Comparison of ENCODE assay signal across 1 cellular context in the genomic region with DNA sequence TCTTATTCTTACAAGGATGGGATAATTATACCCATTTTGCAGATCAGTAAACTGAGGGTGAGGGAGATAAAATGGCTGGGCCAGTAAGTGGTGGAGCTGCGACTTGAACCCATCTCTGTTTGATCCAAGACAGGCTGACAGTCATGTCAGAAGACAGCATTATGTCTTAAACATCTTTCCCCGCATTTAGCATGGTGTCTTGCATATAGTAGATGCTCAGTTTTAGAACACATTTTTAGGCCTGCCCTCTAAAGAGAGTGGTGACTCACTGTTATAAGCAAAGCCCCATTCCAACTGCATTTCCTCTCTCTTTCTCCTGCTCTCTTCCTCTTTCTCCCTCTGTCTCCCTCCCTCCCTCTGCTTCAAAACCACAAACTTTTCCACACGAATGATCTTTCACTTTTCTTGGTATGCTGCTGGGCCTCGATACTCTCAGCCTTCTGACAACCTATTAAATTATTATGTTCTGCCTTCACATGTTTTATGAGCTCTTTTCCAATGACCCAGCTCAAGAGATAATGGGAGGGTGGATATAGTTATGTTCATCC.
TF ChIP-seq lines count a peak whose summit lies in the region.

No MANE protein-coding gene starts in this region.

TF ChIP-seq in K562, 482 proteins besides CTCF, POLR2A, EP300 and RAD21 (continues in another document):
- TF ChIP-seq, protein P1, sequence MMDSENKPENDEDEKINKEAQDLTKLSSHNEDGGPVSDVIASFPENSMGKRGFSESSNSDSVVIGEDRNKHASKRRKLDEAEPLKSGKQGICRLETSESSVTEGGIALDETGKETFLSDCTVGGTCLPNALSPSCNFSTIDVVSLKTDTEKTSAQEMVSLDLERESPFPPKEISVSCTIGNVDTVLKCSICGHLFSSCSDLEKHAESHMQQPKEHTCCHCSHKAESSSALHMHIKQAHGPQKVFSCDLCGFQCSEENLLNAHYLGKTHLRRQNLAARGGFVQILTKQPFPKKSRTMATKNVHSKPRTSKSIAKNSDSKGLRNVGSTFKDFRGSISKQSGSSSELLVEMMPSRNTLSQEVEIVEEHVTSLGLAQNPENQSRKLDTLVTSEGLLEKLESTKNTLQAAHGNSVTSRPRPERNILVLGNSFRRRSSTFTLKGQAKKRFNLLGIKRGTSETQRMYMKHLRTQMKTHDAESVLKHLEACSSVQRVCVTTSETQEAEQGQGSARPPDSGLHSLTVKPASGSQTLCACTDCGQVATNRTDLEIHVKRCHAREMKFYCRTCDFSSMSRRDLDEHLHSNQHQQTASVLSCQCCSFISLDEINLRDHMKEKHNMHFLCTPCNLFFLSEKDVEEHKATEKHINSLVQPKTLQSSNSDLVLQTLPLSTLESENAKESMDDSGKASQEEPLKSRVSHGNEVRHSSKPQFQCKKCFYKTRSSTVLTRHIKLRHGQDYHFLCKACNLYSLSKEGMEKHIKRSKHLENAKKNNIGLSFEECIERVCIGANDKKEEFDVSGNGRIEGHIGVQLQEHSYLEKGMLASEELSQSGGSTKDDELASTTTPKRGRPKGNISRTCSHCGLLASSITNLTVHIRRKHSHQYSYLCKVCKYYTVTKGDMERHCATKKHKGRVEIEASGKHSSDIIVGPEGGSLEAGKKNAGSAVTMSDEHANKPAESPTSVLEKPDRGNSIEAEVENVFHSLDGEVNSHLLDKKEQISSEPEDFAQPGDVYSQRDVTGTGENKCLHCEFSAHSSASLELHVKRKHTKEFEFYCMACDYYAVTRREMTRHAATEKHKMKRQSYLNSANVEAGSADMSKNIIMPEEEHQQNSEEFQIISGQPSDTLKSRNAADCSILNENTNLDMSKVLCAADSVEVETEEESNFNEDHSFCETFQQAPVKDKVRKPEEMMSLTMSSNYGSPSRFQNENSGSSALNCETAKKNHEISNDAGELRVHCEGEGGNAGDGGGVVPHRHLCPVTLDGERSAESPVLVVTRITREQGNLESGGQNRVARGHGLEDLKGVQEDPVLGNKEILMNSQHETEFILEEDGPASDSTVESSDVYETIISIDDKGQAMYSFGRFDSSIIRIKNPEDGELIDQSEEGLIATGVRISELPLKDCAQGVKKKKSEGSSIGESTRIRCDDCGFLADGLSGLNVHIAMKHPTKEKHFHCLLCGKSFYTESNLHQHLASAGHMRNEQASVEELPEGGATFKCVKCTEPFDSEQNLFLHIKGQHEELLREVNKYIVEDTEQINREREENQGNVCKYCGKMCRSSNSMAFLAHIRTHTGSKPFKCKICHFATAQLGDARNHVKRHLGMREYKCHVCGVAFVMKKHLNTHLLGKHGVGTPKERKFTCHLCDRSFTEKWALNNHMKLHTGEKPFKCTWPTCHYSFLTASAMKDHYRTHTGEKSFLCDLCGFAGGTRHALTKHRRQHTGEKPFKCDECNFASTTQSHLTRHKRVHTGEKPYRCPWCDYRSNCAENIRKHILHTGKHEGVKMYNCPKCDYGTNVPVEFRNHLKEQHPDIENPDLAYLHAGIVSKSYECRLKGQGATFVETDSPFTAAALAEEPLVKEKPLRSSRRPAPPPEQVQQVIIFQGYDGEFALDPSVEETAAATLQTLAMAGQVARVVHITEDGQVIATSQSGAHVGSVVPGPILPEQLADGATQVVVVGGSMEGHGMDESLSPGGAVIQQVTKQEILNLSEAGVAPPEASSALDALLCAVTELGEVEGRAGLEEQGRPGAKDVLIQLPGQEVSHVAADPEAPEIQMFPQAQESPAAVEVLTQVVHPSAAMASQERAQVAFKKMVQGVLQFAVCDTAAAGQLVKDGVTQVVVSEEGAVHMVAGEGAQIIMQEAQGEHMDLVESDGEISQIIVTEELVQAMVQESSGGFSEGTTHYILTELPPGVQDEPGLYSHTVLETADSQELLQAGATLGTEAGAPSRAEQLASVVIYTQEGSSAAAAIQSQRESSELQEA (IDR thresholded peaks at IDR 0.05; ENCODE audit: low read depth): no peak
- TF ChIP-seq KHSRP (IDR thresholded peaks at IDR 0.05) (no peak), ETS2 (tag; IDR thresholded peaks at IDR 0.05; ENCODE audit: borderline replicate concordance, poor library complexity, severe bottlenecking) (no peak), ZBTB17 (CRISPR knock-in tag; IDR thresholded peaks at IDR 0.05) (no peak), HMG20B (CRISPR knock-in tag; IDR thresholded peaks at IDR 0.05) (no peak), ZBTB8A (IDR thresholded peaks at IDR 0.05; ENCODE audit: partially characterized antibody) (no peak), BRD9 (IDR thresholded peaks at IDR 0.05; ENCODE audit: low read depth, partially characterized antibody) (no peak), YY1 (IDR thresholded peaks at IDR 0.05; ENCODE audit: borderline replicate concordance in 1 of 3, control insufficient read depth in 1 of 3, extremely low read depth in 1 of 3, insufficient read depth in 3 of 3, insufficient read length in 1 of 3, insufficient replicate concordance in 2 of 3, low read depth in 1 of 3, low read length in 2 of 3) (no peak), ARID1B (IDR thresholded peaks at IDR 0.05) (peak; percentile 57; the same call in 1 of the 2 replicates), RBM34 (IDR thresholded peaks at IDR 0.05; ENCODE audit: borderline replicate concordance, insufficient read depth, low read length) (no peak), ZNF699 (CRISPR knock-in tag; IDR thresholded peaks at IDR 0.05; ENCODE audit: insufficient replicate concordance) (no peak), NFXL1 (CRISPR knock-in tag; IDR thresholded peaks at IDR 0.05) (no peak), KLF10 (CRISPR knock-in tag; IDR thresholded peaks at IDR 0.05) (no peak), TEAD4 (IDR thresholded peaks at IDR 0.05; ENCODE audit: low read length) (peak; percentile 44; the same call in 1 of the 2 replicates), TEAD4 (CRISPR knock-in tag; IDR thresholded peaks at IDR 0.05; ENCODE audit: borderline replicate concordance) (no peak), HDAC1 (IDR thresholded peaks at IDR 0.05) (no peak; a peak in 1 of 4 replicates), ARNT (IDR thresholded peaks at IDR 0.05) (no peak), TEAD1 (CRISPR knock-in tag; IDR thresholded peaks at IDR 0.05) (no peak), SMAD4 (CRISPR knock-in tag; conservative IDR thresholded peaks at IDR 0.05) (no peak), CEBPZ (IDR thresholded peaks at IDR 0.05; ENCODE audit: borderline replicate concordance, low read depth, low read length) (no peak), NCOA1 (IDR thresholded peaks at IDR 0.05; ENCODE audit: low read depth) (no peak), HNRNPK (IDR thresholded peaks at IDR 0.05; ENCODE audit: low read depth, low read length, poor library complexity, severe bottlenecking) (no peak), SRF (CRISPR knock-in tag; IDR thresholded peaks at IDR 0.05) (no peak), SRSF9 (IDR thresholded peaks at IDR 0.05; ENCODE audit: borderline replicate concordance, low read depth, low read length) (no peak), MCM2 (IDR thresholded peaks at IDR 0.05; ENCODE audit: low read depth) (no peak)
- TF ChIP-seq, protein P2, sequence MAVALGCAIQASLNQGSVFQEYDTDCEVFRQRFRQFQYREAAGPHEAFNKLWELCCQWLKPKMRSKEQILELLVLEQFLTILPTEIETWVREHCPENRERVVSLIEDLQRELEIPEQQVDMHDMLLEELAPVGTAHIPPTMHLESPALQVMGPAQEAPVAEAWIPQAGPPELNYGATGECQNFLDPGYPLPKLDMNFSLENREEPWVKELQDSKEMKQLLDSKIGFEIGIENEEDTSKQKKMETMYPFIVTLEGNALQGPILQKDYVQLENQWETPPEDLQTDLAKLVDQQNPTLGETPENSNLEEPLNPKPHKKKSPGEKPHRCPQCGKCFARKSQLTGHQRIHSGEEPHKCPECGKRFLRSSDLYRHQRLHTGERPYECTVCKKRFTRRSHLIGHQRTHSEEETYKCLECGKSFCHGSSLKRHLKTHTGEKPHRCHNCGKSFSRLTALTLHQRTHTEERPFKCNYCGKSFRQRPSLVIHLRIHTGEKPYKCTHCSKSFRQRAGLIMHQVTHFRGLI (CRISPR knock-in tag; IDR thresholded peaks at IDR 0.05): no peak
- TF ChIP-seq, protein P3, sequence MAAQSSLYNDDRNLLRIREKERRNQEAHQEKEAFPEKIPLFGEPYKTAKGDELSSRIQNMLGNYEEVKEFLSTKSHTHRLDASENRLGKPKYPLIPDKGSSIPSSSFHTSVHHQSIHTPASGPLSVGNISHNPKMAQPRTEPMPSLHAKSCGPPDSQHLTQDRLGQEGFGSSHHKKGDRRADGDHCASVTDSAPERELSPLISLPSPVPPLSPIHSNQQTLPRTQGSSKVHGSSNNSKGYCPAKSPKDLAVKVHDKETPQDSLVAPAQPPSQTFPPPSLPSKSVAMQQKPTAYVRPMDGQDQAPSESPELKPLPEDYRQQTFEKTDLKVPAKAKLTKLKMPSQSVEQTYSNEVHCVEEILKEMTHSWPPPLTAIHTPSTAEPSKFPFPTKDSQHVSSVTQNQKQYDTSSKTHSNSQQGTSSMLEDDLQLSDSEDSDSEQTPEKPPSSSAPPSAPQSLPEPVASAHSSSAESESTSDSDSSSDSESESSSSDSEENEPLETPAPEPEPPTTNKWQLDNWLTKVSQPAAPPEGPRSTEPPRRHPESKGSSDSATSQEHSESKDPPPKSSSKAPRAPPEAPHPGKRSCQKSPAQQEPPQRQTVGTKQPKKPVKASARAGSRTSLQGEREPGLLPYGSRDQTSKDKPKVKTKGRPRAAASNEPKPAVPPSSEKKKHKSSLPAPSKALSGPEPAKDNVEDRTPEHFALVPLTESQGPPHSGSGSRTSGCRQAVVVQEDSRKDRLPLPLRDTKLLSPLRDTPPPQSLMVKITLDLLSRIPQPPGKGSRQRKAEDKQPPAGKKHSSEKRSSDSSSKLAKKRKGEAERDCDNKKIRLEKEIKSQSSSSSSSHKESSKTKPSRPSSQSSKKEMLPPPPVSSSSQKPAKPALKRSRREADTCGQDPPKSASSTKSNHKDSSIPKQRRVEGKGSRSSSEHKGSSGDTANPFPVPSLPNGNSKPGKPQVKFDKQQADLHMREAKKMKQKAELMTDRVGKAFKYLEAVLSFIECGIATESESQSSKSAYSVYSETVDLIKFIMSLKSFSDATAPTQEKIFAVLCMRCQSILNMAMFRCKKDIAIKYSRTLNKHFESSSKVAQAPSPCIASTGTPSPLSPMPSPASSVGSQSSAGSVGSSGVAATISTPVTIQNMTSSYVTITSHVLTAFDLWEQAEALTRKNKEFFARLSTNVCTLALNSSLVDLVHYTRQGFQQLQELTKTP (IDR thresholded peaks at IDR 0.05; ENCODE audit: low read depth in 1 of 2, partially characterized antibody in 2 of 2): no peak
- TF ChIP-seq, protein P4, sequence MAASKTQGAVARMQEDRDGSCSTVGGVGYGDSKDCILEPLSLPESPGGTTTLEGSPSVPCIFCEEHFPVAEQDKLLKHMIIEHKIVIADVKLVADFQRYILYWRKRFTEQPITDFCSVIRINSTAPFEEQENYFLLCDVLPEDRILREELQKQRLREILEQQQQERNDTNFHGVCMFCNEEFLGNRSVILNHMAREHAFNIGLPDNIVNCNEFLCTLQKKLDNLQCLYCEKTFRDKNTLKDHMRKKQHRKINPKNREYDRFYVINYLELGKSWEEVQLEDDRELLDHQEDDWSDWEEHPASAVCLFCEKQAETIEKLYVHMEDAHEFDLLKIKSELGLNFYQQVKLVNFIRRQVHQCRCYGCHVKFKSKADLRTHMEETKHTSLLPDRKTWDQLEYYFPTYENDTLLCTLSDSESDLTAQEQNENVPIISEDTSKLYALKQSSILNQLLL (CRISPR knock-in tag; IDR thresholded peaks at IDR 0.05; ENCODE audit: borderline replicate concordance): no peak
- TF ChIP-seq, protein P5, sequence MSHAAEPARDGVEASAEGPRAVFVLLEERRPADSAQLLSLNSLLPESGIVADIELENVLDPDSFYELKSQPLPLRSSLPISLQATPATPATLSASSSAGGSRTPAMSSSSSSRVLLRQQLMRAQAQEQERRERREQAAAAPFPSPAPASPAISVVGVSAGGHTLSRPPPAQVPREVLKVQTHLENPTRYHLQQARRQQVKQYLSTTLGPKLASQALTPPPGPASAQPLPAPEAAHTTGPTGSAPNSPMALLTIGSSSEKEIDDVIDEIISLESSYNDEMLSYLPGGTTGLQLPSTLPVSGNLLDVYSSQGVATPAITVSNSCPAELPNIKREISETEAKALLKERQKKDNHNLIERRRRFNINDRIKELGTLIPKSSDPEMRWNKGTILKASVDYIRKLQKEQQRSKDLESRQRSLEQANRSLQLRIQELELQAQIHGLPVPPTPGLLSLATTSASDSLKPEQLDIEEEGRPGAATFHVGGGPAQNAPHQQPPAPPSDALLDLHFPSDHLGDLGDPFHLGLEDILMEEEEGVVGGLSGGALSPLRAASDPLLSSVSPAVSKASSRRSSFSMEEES (CRISPR knock-in tag; IDR thresholded peaks at IDR 0.05): no peak
- TF ChIP-seq, protein P6, sequence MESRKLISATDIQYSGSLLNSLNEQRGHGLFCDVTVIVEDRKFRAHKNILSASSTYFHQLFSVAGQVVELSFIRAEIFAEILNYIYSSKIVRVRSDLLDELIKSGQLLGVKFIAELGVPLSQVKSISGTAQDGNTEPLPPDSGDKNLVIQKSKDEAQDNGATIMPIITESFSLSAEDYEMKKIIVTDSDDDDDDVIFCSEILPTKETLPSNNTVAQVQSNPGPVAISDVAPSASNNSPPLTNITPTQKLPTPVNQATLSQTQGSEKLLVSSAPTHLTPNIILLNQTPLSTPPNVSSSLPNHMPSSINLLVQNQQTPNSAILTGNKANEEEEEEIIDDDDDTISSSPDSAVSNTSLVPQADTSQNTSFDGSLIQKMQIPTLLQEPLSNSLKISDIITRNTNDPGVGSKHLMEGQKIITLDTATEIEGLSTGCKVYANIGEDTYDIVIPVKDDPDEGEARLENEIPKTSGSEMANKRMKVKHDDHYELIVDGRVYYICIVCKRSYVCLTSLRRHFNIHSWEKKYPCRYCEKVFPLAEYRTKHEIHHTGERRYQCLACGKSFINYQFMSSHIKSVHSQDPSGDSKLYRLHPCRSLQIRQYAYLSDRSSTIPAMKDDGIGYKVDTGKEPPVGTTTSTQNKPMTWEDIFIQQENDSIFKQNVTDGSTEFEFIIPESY (CRISPR knock-in tag; IDR thresholded peaks at IDR 0.05): no peak
